In genomic region chr6:139713416-139713815, GRCh38 we compare ENCODE assay signal across 1 cellular context.
TF ChIP-seq lines count a peak whose summit lies in the region.

No MANE protein-coding gene starts in this region.

TF ChIP-seq in K562, 482 proteins besides CTCF, POLR2A, EP300 and RAD21:
- TF ChIP-seq MECOM (CRISPR knock-in tag; IDR thresholded peaks at IDR 0.05) (no peak), UBTF (IDR thresholded peaks at IDR 0.05; ENCODE audit: borderline replicate concordance in 1 of 2, low read depth in 2 of 2, low read length in 2 of 2) (no peak), RBM14 (IDR thresholded peaks at IDR 0.05; ENCODE audit: borderline replicate concordance, insufficient read depth, low read depth, low read length) (no peak), BRF1 (IDR thresholded peaks at IDR 0.05; ENCODE audit: borderline replicate concordance, extremely low read depth, insufficient read length) (no peak), GTF2A2 (tag; IDR thresholded peaks at IDR 0.05) (no peak), SIRT6 (IDR thresholded peaks at IDR 0.05; ENCODE audit: low read depth, low read length) (no peak), PURB (CRISPR knock-in tag; IDR thresholded peaks at IDR 0.05; ENCODE audit: low read depth) (no peak), TAL1 (IDR thresholded peaks at IDR 0.05) (no peak), GTF3C2 (IDR thresholded peaks at IDR 0.05; ENCODE audit: borderline replicate concordance, extremely low read depth, insufficient read length) (no peak), KLF1 (tag; IDR thresholded peaks at IDR 0.05) (no peak), CREB3 (tag; conservative IDR thresholded peaks at IDR 0.05; ENCODE audit: low read depth) (no peak), NCOR1 (IDR thresholded peaks at IDR 0.05) (no peak), EP400 (IDR thresholded peaks at IDR 0.05) (no peak), TEAD4 (IDR thresholded peaks at IDR 0.05; ENCODE audit: low read length) (no peak), TEAD4 (CRISPR knock-in tag; IDR thresholded peaks at IDR 0.05; ENCODE audit: borderline replicate concordance) (no peak)
